1 cellular context compared by ENCODE assay signal in genomic region chr18:4869101-4869500, GRCh38.
TF ChIP-seq lines count a peak whose summit lies in the region.

No MANE protein-coding gene starts in this region.

TF ChIP-seq in H1, 55 proteins besides CTCF, POLR2A, EP300 and RAD21:
- peak; percentile 71; the same call in 1 of the 2 replicates for TF ChIP-seq POU5F1 (IDR thresholded peaks at IDR 0.05; ENCODE audit: low read depth, low read length)
- no peak for TF ChIP-seq KDM1A (IDR thresholded peaks at IDR 0.05; ENCODE audit: borderline replicate concordance, low read length)
TF ChIP-seq in H1: peak in this region for 1.
